In genomic region chr4:5568336-5568735, GRCh38 we compare ENCODE assay signal across 25 cellular contexts.
"Had no signal": no experiment of that assay in that cellular context is flagged by ENCODE, and none has a peak within 500 bp of the region (broad histone marks: within the 10 kb centered on the region; RNA-seq: fewer than 3 reads in every experiment).

No MANE protein-coding gene starts in this region.

- H3K27ac ChIP-seq: stomach, suprapubic skin, testis, thoracic aorta, thyroid gland, tibial artery, tibial nerve, transverse colon, upper lobe of left lung, upper lobe of right lung, uterus had no signal

- H3K36me3 ChIP-seq: transverse colon, uterus had no signal

- H3K4me3 ChIP-seq: stomach, suprapubic skin, testis, thoracic aorta, thyroid gland, tibial artery, tibial nerve, transverse colon, upper lobe of left lung, upper lobe of right lung, uterus had no signal

- H3K4me1 ChIP-seq: stomach, suprapubic skin, testis, thyroid gland, tibial artery, tibial nerve, transverse colon, upper lobe of left lung, upper lobe of right lung, uterus had no signal

- DNase-seq: stimulated activated CD4-positive, alpha-beta T cell treated with anti-CD3 and anti-CD28 coated beads, Interleukin-2, amount 100 ng/mL, for 48 hours; stimulated activated CD4-positive, alpha-beta T cell treated with anti-CD3 and anti-CD28 coated beads, Interleukin-4, amount 100 ng/mL, for 1 hour; stimulated activated CD4-positive, alpha-beta T cell treated with anti-CD3 and anti-CD28 coated beads, Interleukin-4, amount 100 ng/mL, for 24 hours; stimulated activated CD4-positive, alpha-beta T cell treated with anti-CD3 and anti-CD28 coated beads, Interleukin-4, amount 100 ng/mL, for 4 hours; stimulated activated CD8-positive, alpha-beta memory T cell treated with anti-CD3 and anti-CD28 coated beads, Interleukin-4, amount 100 ng/mL, for 48 hours; stimulated activated naive B cell treated with anti-CD40 and anti-IgM and Interleukin-4, amounts not matched to agents 10 μg/mL and 1 μg/mL and 100 μg/mL, for 72 hours; stimulated activated naive CD4-positive, alpha-beta T cell; stimulated activated naive CD4-positive, alpha-beta T cell treated with Interleukin-2 at 50 U/mL for 16 hours; stimulated activated naive CD8-positive, alpha-beta T cell treated with anti-CD3 and anti-CD28 coated beads, Interleukin-15, amount 100 ng/mL, for 72 hours; stimulated activated naive CD8-positive, alpha-beta T cell treated with anti-CD3 and anti-CD28 coated beads, Interleukin-15, Interleukin-2, amounts not matched to agents 100 U/mL and 50 U/mL, for 24 hours; stomach; substantia nigra; testis; thyroid gland; tibial artery; transverse colon; trophoblast cell; upper lobe of right lung; uterus had no signal

- H3K27me3 ChIP-seq: stomach, suprapubic skin, testis, thyroid gland, tibial artery, tibial nerve, transverse colon, upper lobe of left lung, upper lobe of right lung, uterus had no signal

- ATAC-seq: stimulated activated effector memory CD8-positive, alpha-beta T cell treated with anti-CD3 and anti-CD28 coated beads, Interleukin-12 subunit alpha, Interleukin-12 subunit beta, amount 100 ng/mL, for 72 hours; stimulated activated memory B cell treated with anti-CD40 and anti-IgM and Interleukin-4, amounts not matched to agents 10 μg/mL and 1 μg/mL and 100 μg/mL, for 72 hours; stimulated activated naive B cell treated with anti-CD40 and anti-IgM and Interleukin-4, amounts not matched to agents 10 μg/mL and 1 μg/mL and 100 μg/mL, for 72 hours; stimulated activated naive CD8-positive, alpha-beta T cell treated with anti-CD3 and anti-CD28 coated beads, Interleukin-15, amount 100 ng/mL, for 72 hours; upper lobe of right lung had no signal

- H3K9me3 ChIP-seq: stomach, suprapubic skin, testis, thoracic aorta, thyroid gland, tibial artery, tibial nerve, transverse colon, upper lobe of left lung, upper lobe of right lung, uterus had no signal
